25 cellular contexts compared by ENCODE assay signal in genomic region chr7:128065872-128066271, GRCh38. TPM values are rescaled to one million over a fixed set of nuclear protein-coding genes. Genes with fewer than 3 reads are reported as not detected.
"Had no signal": no experiment of that assay in that cellular context is flagged by ENCODE, and none has a peak within 500 bp of the region (broad histone marks: within the 10 kb centered on the region; RNA-seq: fewer than 3 reads in every experiment).

No MANE protein-coding gene starts in this region.

- H3K9me3 ChIP-seq: MG63, Peyer's patch, SJSA1 had no signal

- DNase-seq: activated B cell treated with CpG ODN at 0.5 μM for 24 hours; activated CD4-positive, alpha-beta T cell treated with anti-CD3 and anti-CD28 coated beads for 1 hour; activated CD4-positive, alpha-beta T cell treated with anti-CD3 and anti-CD28 coated beads, Interleukin-2, amount 10 ng/mL, durations not matched to agents 24 days and 14 days; activated CD4-positive, alpha-beta T cell treated with anti-CD3 and anti-CD28 coated beads, Interleukin-2, amount 50 U/mL, for 48 hours; activated CD8-positive, alpha-beta memory T cell treated with anti-CD3 and anti-CD28 coated beads, Interleukin-2, amount 10 ng/mL, durations not matched to agents 7 days and 5 days; activated gamma-delta T cell; activated naive CD4-positive, alpha-beta T cell treated with anti-CD3 and anti-CD28 coated beads, Interleukin-2, amount 10 ng/mL, durations not matched to agents 7 days and 5 days; activated naive CD8-positive, alpha-beta T cell treated with anti-CD3 and anti-CD28 coated beads for 36 hours; activated T-cell treated with anti-CD3 and anti-CD28 coated beads, Interleukin-2, amount 50 U/mL, for 4 hours; MG63; MV-4-11; NCI-H1092 treated with DMSO at 0.1 percent for 48 hours; NCI-H1417 treated with DMSO at 0.1 percent for 48 hours; NCI-H187; NCI-H2081; NCI-H510A treated with DMSO at 0.1 percent for 48 hours; NCI-H69; NK-92 treated with Interleukin-12 subunit alpha and Interleukin-12 subunit beta, amount 100 ng/mL, for 24 hours; Peyer's patch; SHP77 had no signal

- H3K4me3 ChIP-seq: MG63, Peyer's patch, SJSA1 had no signal

- H3K36me3 ChIP-seq: MG63, Peyer's patch, SJSA1 had no signal

- H3K27me3 Mint-ChIP-seq: activated B cell treated with CpG ODN at 0.5 μM for 24 hours; activated CD4-positive, alpha-beta T cell treated with anti-CD3 and anti-CD28 coated beads, Interleukin-2, amount 10 ng/mL, durations not matched to agents 24 days and 14 days; activated CD8-positive, alpha-beta memory T cell treated with anti-CD3 and anti-CD28 coated beads, Interleukin-2, amount 10 ng/mL, durations not matched to agents 7 days and 5 days; activated naive CD4-positive, alpha-beta T cell treated with anti-CD3 and anti-CD28 coated beads, Interleukin-2, amount 10 ng/mL, durations not matched to agents 7 days and 5 days; activated naive CD8-positive, alpha-beta T cell treated with anti-CD3 and anti-CD28 coated beads for 36 hours; activated T-helper 17 cell treated with anti-CD3 and anti-CD28 coated beads, Interleukin-2, amount 50 U/mL, for 72 hours had no signal

- H3K4me1 ChIP-seq: Peyer's patch, SJSA1 had no signal

- H3K4me3 Mint-ChIP-seq: activated B cell treated with CpG ODN at 0.5 μM for 24 hours; activated CD4-positive, alpha-beta T cell treated with anti-CD3 and anti-CD28 coated beads, Interleukin-2, amount 10 ng/mL, durations not matched to agents 24 days and 14 days; activated CD8-positive, alpha-beta memory T cell treated with anti-CD3 and anti-CD28 coated beads, Interleukin-2, amount 10 ng/mL, durations not matched to agents 7 days and 5 days; activated naive CD4-positive, alpha-beta T cell treated with anti-CD3 and anti-CD28 coated beads, Interleukin-2, amount 10 ng/mL, durations not matched to agents 7 days and 5 days; activated naive CD8-positive, alpha-beta T cell treated with anti-CD3 and anti-CD28 coated beads for 36 hours; activated T-cell treated with anti-CD3 and anti-CD28 coated beads, Interleukin-2, amount 50 U/mL, for 4 hours; activated T-helper 17 cell treated with anti-CD3 and anti-CD28 coated beads, Interleukin-2, amount 50 U/mL, for 72 hours; T-helper 1 cell treated with Interleukin-12 subunit alpha and Interleukin-12 subunit beta and Interleukin-4 antibody, amounts not matched to agents 30 μg/mL and 1 μg/mL, for 36 hours had no signal

- H3K27ac Mint-ChIP-seq: activated B cell treated with CpG ODN at 0.5 μM for 24 hours; activated CD4-positive, alpha-beta T cell treated with anti-CD3 and anti-CD28 coated beads, Interleukin-2, amount 10 ng/mL, durations not matched to agents 24 days and 14 days; activated CD8-positive, alpha-beta memory T cell treated with anti-CD3 and anti-CD28 coated beads, Interleukin-2, amount 10 ng/mL, durations not matched to agents 7 days and 5 days; activated naive CD4-positive, alpha-beta T cell treated with anti-CD3 and anti-CD28 coated beads, Interleukin-2, amount 10 ng/mL, durations not matched to agents 7 days and 5 days; activated naive CD8-positive, alpha-beta T cell treated with anti-CD3 and anti-CD28 coated beads for 36 hours; activated T-helper 17 cell treated with anti-CD3 and anti-CD28 coated beads, Interleukin-2, amount 50 U/mL, for 72 hours; T-helper 1 cell treated with Interleukin-12 subunit alpha and Interleukin-12 subunit beta and Interleukin-4 antibody, amounts not matched to agents 30 μg/mL and 1 μg/mL, for 36 hours had no signal

- H3K4me2 ChIP-seq: KMS-11 had no signal

- ATAC-seq: activated CD8-positive, alpha-beta memory T cell treated with anti-CD3 and anti-CD28 coated beads, Interleukin-2, amount 10 ng/mL, durations not matched to agents 7 days and 5 days; activated T-cell treated with anti-CD3 and anti-CD28 coated beads, Interleukin-2, amount 50 U/mL, for 4 hours; activated T-helper 17 cell treated with anti-CD3 and anti-CD28 coated beads, Interleukin-2, amount 50 U/mL, for 72 hours had no signal

- H3K27me3 ChIP-seq: MG63, Peyer's patch, SJSA1 had no signal

- H3K27ac ChIP-seq: KMS-11, Peyer's patch, RWPE1, SJSA1 had no signal

- H3K9me3 Mint-ChIP-seq: activated B cell treated with CpG ODN at 0.5 μM for 24 hours; activated CD4-positive, alpha-beta T cell treated with anti-CD3 and anti-CD28 coated beads, Interleukin-2, amount 10 ng/mL, durations not matched to agents 24 days and 14 days; activated naive CD4-positive, alpha-beta T cell treated with anti-CD3 and anti-CD28 coated beads, Interleukin-2, amount 10 ng/mL, durations not matched to agents 7 days and 5 days; activated naive CD8-positive, alpha-beta T cell treated with anti-CD3 and anti-CD28 coated beads for 36 hours; activated T-cell treated with anti-CD3 and anti-CD28 coated beads, Interleukin-2, amount 50 U/mL, for 4 hours; activated T-helper 17 cell treated with anti-CD3 and anti-CD28 coated beads, Interleukin-2, amount 50 U/mL, for 72 hours; T-helper 1 cell treated with Interleukin-12 subunit alpha and Interleukin-12 subunit beta and Interleukin-4 antibody, amounts not matched to agents 30 μg/mL and 1 μg/mL, for 36 hours had no signal

- H3K36me3 Mint-ChIP-seq: activated CD8-positive, alpha-beta memory T cell treated with anti-CD3 and anti-CD28 coated beads, Interleukin-2, amount 10 ng/mL, durations not matched to agents 7 days and 5 days had no signal

- H3K4me1 Mint-ChIP-seq: activated B cell treated with CpG ODN at 0.5 μM for 24 hours; activated T-helper 17 cell treated with anti-CD3 and anti-CD28 coated beads, Interleukin-2, amount 50 U/mL, for 72 hours had no signal

- H3K9ac ChIP-seq: KMS-11 had no signal

RNA-seq across cellular contexts. Expression of gene LRRC4, which starts 34.6 kb away (rescaled TPM):
- total RNA-seq: activated CD8-positive, alpha-beta memory T cell treated with anti-CD3 and anti-CD28 coated beads, Interleukin-2, amount 10 ng/mL, durations not matched to agents 7 days and 5 days; activated naive CD8-positive, alpha-beta T cell treated with anti-CD3 and anti-CD28 coated beads for 36 hours had no signal
